1 cellular context compared by ENCODE assay signal in genomic region chr14:96507723-96508122, GRCh38.
TF ChIP-seq lines count a peak whose summit lies in the region.

No MANE protein-coding gene starts in this region.

TF ChIP-seq in HEK293, 187 proteins besides CTCF, POLR2A, EP300 and RAD21 (continued from another document):
- TF ChIP-seq ZNF692 (tag by site-specific recombination; IDR thresholded peaks at IDR 0.05) (no peak), PRDM10 (tag by site-specific recombination; IDR thresholded peaks at IDR 0.05) (no peak), ZNF768 (tag by site-specific recombination; IDR thresholded peaks at IDR 0.05) (no peak), ZSCAN18 (tag by site-specific recombination; IDR thresholded peaks at IDR 0.05) (no peak), ZBTB11 (tag by site-specific recombination; conservative IDR thresholded peaks at IDR 0.05; ENCODE audit: low read depth) (no peak), ZFP69B (tag by site-specific recombination; IDR thresholded peaks at IDR 0.05) (no peak), ZNF664 (tag by site-specific recombination; IDR thresholded peaks at IDR 0.05) (0 out of 2 replicates have a peak, but pooled peaks have one; percentile 37), ZFP3 (tag by site-specific recombination; IDR thresholded peaks at IDR 0.05; ENCODE audit: low read depth) (no peak), ZNF121 (tag by site-specific recombination; IDR thresholded peaks at IDR 0.05) (peak; percentile 91), ZSCAN4 (tag by site-specific recombination; IDR thresholded peaks at IDR 0.05) (no peak), ZNF580 (tag by site-specific recombination; IDR thresholded peaks at IDR 0.05) (0 out of 2 replicates have a peak, but pooled peaks have one; percentile 24), ZNF544 (tag by site-specific recombination; IDR thresholded peaks at IDR 0.05) (no peak), ZNF660 (tag by site-specific recombination; IDR thresholded peaks at IDR 0.05) (no peak), ZNF23 (tag by site-specific recombination; IDR thresholded peaks at IDR 0.05; ENCODE audit: borderline replicate concordance) (no peak)
